ENCODE assay signal across 14 cellular contexts in the genomic region with DNA sequence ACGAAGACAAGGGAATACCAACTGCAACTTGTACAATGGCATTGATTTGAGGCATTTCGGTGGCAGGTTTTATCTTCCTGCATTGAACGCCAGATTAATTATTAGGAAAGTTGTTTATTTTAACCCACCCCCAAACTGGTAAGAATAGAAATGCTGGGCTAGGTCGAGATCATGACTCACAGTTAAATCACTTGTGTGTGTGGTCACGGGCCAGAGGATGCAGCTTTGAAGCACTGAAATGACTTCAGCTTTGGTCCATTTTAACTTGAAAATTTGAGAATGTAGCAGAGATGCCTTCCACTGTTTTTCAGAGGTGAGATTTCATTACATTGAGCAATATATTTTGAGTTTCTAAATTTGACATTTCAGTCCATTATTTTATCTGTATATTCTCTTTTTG. TPM values are rescaled to one million over a fixed set of nuclear protein-coding genes. Genes with fewer than 3 reads are reported as not detected.
DNase-seq lines count a peak whose midpoint lies in the region; ATAC-seq and TF ChIP-seq lines count a peak whose summit lies in the region.
"Had no signal": no experiment of that assay in that cellular context is flagged by ENCODE, and none has a peak within 500 bp of the region (broad histone marks: within the 10 kb centered on the region; RNA-seq: fewer than 3 reads in every experiment).

No MANE protein-coding gene starts in this region.

- no peak overlapping the region for H3K4me3 ChIP-seq in AG09309 (ENCODE audit: control insufficient read depth, low read depth, low read length)
- no peak overlapping the region for H3K4me3 ChIP-seq in astrocyte of the spinal cord (ENCODE audit: low read depth, low read length)
- H3K4me3 ChIP-seq: body of pancreas, GM12878 had no signal

- CTCF ChIA-PET in GM10248 (lab: Yijun Ruan, JAX), result interaction anchor here (1.3 to 12.4 kb wide), 18 partner anchors 11 to 427 kb away, joined by 3 to 410 read pairs (median 14); a partner anchor contains a TSS

- ATAC-seq in activated T-helper 17 cell treated with anti-CD3 and anti-CD28 coated beads, Interleukin-2, amount 50 U/mL, for 72 hours (replicated peaks), result no peak
- no peak for ATAC-seq in GM21723 (IDR thresholded peaks at IDR 0.05; ENCODE audit: unreplicated experiment)
- ATAC-seq: body of pancreas, GM12878 had no signal

- no peaks in the 10 kb centered on the region for H3K36me3 Mint-ChIP-seq in activated T-helper 17 cell treated with anti-CD3 and anti-CD28 coated beads, Interleukin-2, amount 50 U/mL, for 72 hours (ENCODE audit: low read depth)

- TF ChIP-seq CTCF in AG09309 (IDR thresholded peaks at IDR 0.05; ENCODE audit: control insufficient read depth, insufficient read depth, low read depth, low read length, missing control alignments) (no peak), astrocyte of the spinal cord (IDR thresholded peaks at IDR 0.05; ENCODE audit: low read depth, low read length) (no peak), GM10248 (IDR thresholded peaks at IDR 0.05; ENCODE audit: control extremely low read depth, extremely low read depth, low read depth, missing control alignments) (no peak)

- no peaks in the 10 kb centered on the region for H3K27me3 Mint-ChIP-seq in activated T-helper 17 cell treated with anti-CD3 and anti-CD28 coated beads, Interleukin-2, amount 50 U/mL, for 72 hours

- in situ Hi-C loops in astrocyte of the spinal cord (cut with HindIII; ENCODE audit: low sequenced_read_pairs), result loop anchor here (25.0 kb wide), 1 partner anchor 153 kb away; a partner anchor contains a TSS

- no peaks in the 10 kb centered on the region for H3K9me3 Mint-ChIP-seq in activated T-helper 17 cell treated with anti-CD3 and anti-CD28 coated beads, Interleukin-2, amount 50 U/mL, for 72 hours

- H3K4me1 Mint-ChIP-seq in activated T-helper 17 cell treated with anti-CD3 and anti-CD28 coated beads, Interleukin-2, amount 50 U/mL, for 72 hours, result no peaks in the 10 kb centered on the region

- POLR2A ChIA-PET in GM10248 (lab: Yijun Ruan, JAX), result no interaction called here

- H3K4me3 Mint-ChIP-seq in activated T-helper 17 cell treated with anti-CD3 and anti-CD28 coated beads, Interleukin-2, amount 50 U/mL, for 72 hours, result no peak overlapping the region

- no peak overlapping the region for H3K27ac Mint-ChIP-seq in activated T-helper 17 cell treated with anti-CD3 and anti-CD28 coated beads, Interleukin-2, amount 50 U/mL, for 72 hours

- peak; percentile 18 for DNase-seq in AG09309 (ENCODE audit: low read depth)
- peak; percentile 64 for DNase-seq in HS-5 (ENCODE audit: low read depth)
- DNase-seq in astrocyte of the spinal cord (ENCODE audit: low read depth, low spot score), result peak; percentile 84
- peak; percentile 91 for DNase-seq in kidney glomerular epithelial cell (lab: John Stamatoyannopoulos, UW)
- DNase-seq in AML-193 (lab: John Stamatoyannopoulos, UW), result no peak
- DNase-seq in GM10248 (ENCODE audit: extremely low spot score), result no peak
- DNase-seq: body of pancreas, erythroblast, NCI-H1930, substantia nigra, T-helper 9 cell had no signal

RNA-seq across cellular contexts. Expression of a gene that starts 23.6 kb away (rescaled TPM):
- total RNA-seq in activated T-helper 17 cell treated with anti-CD3 and anti-CD28 coated beads, Interleukin-2, amount 50 U/mL, for 72 hours, result 1 to 10 TPM; 1.1 to 1.3 TPM

RNA-seq across cellular contexts. Expression of a gene that starts 52.7 kb away (rescaled TPM):
- 10 to 100 TPM; 31.6 to 54.8 TPM for total RNA-seq in activated T-helper 17 cell treated with anti-CD3 and anti-CD28 coated beads, Interleukin-2, amount 50 U/mL, for 72 hours

Comparison
In these comparisons a context has a peak if more than half of its experiments do, and no peak if none do; other contexts are left out.
1. DNase-seq: peak in AG09309 (single experiment), HS-5 (single experiment), astrocyte of the spinal cord (single experiment) and kidney glomerular epithelial cell (single experiment); none in AML-193 (0 of 2) and GM10248 (single experiment).